In the genomic region with DNA sequence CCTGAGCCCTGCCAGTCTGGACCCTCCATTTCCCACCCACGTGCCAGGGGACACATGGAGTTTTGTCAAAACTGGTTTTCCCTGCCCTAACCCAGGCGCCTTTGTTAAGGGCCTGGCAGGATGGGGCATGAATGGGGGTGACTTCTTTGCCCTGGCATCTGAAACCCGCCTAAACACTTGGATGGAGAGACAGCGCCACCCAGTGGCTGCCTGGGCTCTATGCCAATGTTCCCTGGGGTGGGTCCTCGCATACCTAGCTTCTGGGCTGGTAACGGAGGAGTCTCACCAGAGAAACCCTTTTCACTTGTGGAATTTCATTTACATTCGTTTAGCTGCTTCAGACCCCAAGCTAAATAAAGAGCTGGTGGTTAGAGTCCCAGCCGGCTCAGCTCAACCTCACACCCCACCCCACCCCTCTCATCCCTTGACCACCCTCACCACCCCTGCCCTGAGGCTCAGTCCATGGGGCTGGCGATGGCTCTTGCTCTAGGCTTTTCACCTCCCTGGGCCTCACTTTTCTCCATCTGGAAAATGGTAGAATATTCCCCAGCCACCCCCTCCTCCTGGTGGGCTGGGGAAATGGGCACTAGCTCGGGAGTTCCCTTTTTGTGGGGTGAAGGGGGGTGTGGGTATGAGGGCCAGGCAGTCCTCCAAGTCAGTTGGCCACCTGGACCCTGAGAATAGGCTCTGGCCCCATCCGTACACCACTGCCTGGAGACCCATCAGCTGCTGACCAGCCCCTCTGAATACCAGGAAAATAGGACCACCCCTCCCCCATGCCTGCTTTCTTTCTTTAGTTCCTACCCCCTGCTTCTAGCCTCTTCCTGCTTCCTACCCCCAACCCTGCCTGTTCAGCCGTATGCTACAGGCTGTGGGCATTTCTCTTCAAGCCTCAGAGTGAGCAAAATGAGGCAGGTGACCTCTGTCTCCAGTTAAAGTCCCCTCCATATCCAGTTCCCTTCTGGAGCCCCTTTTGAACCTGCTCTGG, we compare ENCODE assay signal across 8 cellular contexts. TPM values are rescaled to one million over a fixed set of nuclear protein-coding genes. Genes with fewer than 3 reads are reported as not detected.
DNase-seq lines count a peak whose midpoint lies in the region; ATAC-seq and TF ChIP-seq lines count a peak whose summit lies in the region.

No MANE protein-coding gene starts in this region.

- CTCF ChIA-PET in activated CD8-positive, alpha-beta memory T cell treated with anti-CD3 and anti-CD28 coated beads, Interleukin-2, amount 10 ng/mL, durations not matched to agents 7 days and 5 days (lab: Charles Lee), result interaction anchor here (0.6 to 5.3 kb wide), 8 partner anchors 23 to 489 kb away, joined by 3 to 64 read pairs (median 5); partner anchors contain the start of genes EFNB1 and PJA1

- H3K27me3 Mint-ChIP-seq in activated CD8-positive, alpha-beta memory T cell treated with anti-CD3 and anti-CD28 coated beads, Interleukin-2, amount 10 ng/mL, durations not matched to agents 7 days and 5 days, result no peaks in the 10 kb centered on the region

- H3K9me3 Mint-ChIP-seq in activated CD8-positive, alpha-beta memory T cell treated with anti-CD3 and anti-CD28 coated beads, Interleukin-2, amount 10 ng/mL, durations not matched to agents 7 days and 5 days (ENCODE audit: low read depth), result no peaks in the 10 kb centered on the region

- DNase-seq in ELR (ENCODE audit: low read depth) (peak; percentile 69), NCI-H82 (lab: John Stamatoyannopoulos, UW) (peak; percentile 83), epithelial cell of esophagus (ENCODE audit: low read depth) (peak; percentile 87), middle frontal gyrus (ENCODE audit: extremely low spot score, low spot score) (peak; percentile 20)
- peak; percentile 70 for DNase-seq in activated CD8-positive, alpha-beta memory T cell treated with anti-CD3 and anti-CD28 coated beads, Interleukin-2, amount 10 ng/mL, durations not matched to agents 7 days and 5 days
- peak; percentile 41 to 44 for DNase-seq in stimulated activated CD8-positive, alpha-beta memory T cell treated with anti-CD3 and anti-CD28 coated beads, Interleukin-4, amount 100 ng/mL, for 4 hours (ENCODE audit: low read depth in 2 of 2, low spot score in 1 of 2)

- H3K4me3 ChIP-seq in epithelial cell of esophagus (ENCODE audit: low read length), result no peak overlapping the region

- ATAC-seq in HG03159 (IDR thresholded peaks at IDR 0.05; ENCODE audit: unreplicated experiment), result peak; percentile 58
- peak; percentile 63 for ATAC-seq in activated CD8-positive, alpha-beta memory T cell treated with anti-CD3 and anti-CD28 coated beads, Interleukin-2, amount 10 ng/mL, durations not matched to agents 7 days and 5 days
- ATAC-seq in HG02884 (IDR thresholded peaks at IDR 0.05; ENCODE audit: unreplicated experiment), result no peak

- peak; percentile 81 for TF ChIP-seq CTCF in epithelial cell of esophagus (IDR thresholded peaks at IDR 0.05; ENCODE audit: insufficient read depth, low read depth, low read length, missing control alignments)

- no peak overlapping the region for H3K27ac Mint-ChIP-seq in activated CD8-positive, alpha-beta memory T cell treated with anti-CD3 and anti-CD28 coated beads, Interleukin-2, amount 10 ng/mL, durations not matched to agents 7 days and 5 days

- no peak overlapping the region for H3K4me3 Mint-ChIP-seq in activated CD8-positive, alpha-beta memory T cell treated with anti-CD3 and anti-CD28 coated beads, Interleukin-2, amount 10 ng/mL, durations not matched to agents 7 days and 5 days

- H3K36me3 Mint-ChIP-seq in activated CD8-positive, alpha-beta memory T cell treated with anti-CD3 and anti-CD28 coated beads, Interleukin-2, amount 10 ng/mL, durations not matched to agents 7 days and 5 days, result no peaks in the 10 kb centered on the region

- H3K4me1 Mint-ChIP-seq in activated CD8-positive, alpha-beta memory T cell treated with anti-CD3 and anti-CD28 coated beads, Interleukin-2, amount 10 ng/mL, durations not matched to agents 7 days and 5 days, result no peaks in the 10 kb centered on the region

RNA-seq across cellular contexts. Expression of gene PJA1, which starts 57.1 kb away (rescaled TPM):
- 10 to 100 TPM; 17.5 to 20.1 TPM for total RNA-seq in activated CD8-positive, alpha-beta memory T cell treated with anti-CD3 and anti-CD28 coated beads, Interleukin-2, amount 10 ng/mL, durations not matched to agents 7 days and 5 days

Comparison
In these comparisons a context has a peak if more than half of its experiments do, and no peak if none do; other contexts are left out.
1. DNase-seq: peak in every context shown above with its lines; median percentile 87 in epithelial cell of esophagus; 83 in NCI-H82; 70 in activated CD8-positive, alpha-beta memory T cell treated with anti-CD3 and anti-CD28 coated beads, Interleukin-2, amount 10 ng/mL, durations not matched to agents 7 days and 5 days; 69 in ELR; 42 in stimulated activated CD8-positive, alpha-beta memory T cell treated with anti-CD3 and anti-CD28 coated beads, Interleukin-4, amount 100 ng/mL, for 4 hours; 20 in middle frontal gyrus.